8 cellular contexts compared by ENCODE assay signal in genomic region chr12:68613209-68613904, GRCh38. TPM values are rescaled to one million over a fixed set of nuclear protein-coding genes. Genes with fewer than 3 reads are reported as not detected.
DNase-seq lines count a peak whose midpoint lies in the region; ATAC-seq and TF ChIP-seq lines count a peak whose summit lies in the region.

No MANE protein-coding gene starts in this region.

- CTCF ChIA-PET in T-cell (lab: Charles Lee), result interaction anchor here (0.5 to 2.2 kb wide), 13 partner anchors 8 to 257 kb away, joined by 3 to 9 read pairs (median 5); no protein-coding TSS in a partner anchor

- H3K9me3 Mint-ChIP-seq in T-cell, result no peaks in the 10 kb centered on the region
- H3K9me3 Mint-ChIP-seq in osteocyte (ENCODE audit: unreplicated experiment), result no peaks in the 10 kb centered on the region

- H3K27ac Mint-ChIP-seq in T-cell, result peak overlapping the region; percentile 95 to 97
- peak overlapping the region; percentile 97 for H3K27ac Mint-ChIP-seq in osteocyte (ENCODE audit: unreplicated experiment)

- peaks cover 62 to 71% (median 68%) of the 10 kb centered on the region in 11 experiments for H4K20me1 ChIP-seq in BLaER1 treated with 17β-estradiol and CSF1 and Interleukin-3, amounts not matched to agents 10 nM and 100 nM

- POLR2A ChIA-PET in T-cell (lab: Charles Lee), result interaction anchor here (0.5 to 1.8 kb wide), 30 partner anchors 8 to 801 kb away, joined by 3 to 14 read pairs (median 4); no protein-coding TSS in a partner anchor

- peak in 33 of 34 experiments; percentile 13 to 68 (median 46) for DNase-seq in T-cell
- no peak for DNase-seq in choroid plexus epithelial cell (ENCODE audit: low read depth)
- DNase-seq in osteocyte (ENCODE audit: extremely low spot score, unreplicated experiment), result no peak
- no peak for DNase-seq in anterior cingulate cortex (lab: John Stamatoyannopoulos, UW)
- no peak for DNase-seq in germinal center (ENCODE audit: low spot score)
- no peak for DNase-seq in nucleus accumbens (lab: John Stamatoyannopoulos, UW)

- TF ChIP-seq CTCF in choroid plexus epithelial cell (conservative IDR thresholded peaks at IDR 0.05; ENCODE audit: low read depth, low read length), result no peak
- TF ChIP-seq CTCF in osteocyte (IDR thresholded peaks at IDR 0.05), result no peak

- H3K27me3 Mint-ChIP-seq in T-cell, result no peaks in the 10 kb centered on the region
- H3K27me3 Mint-ChIP-seq in osteocyte (ENCODE audit: unreplicated experiment), result no peaks in the 10 kb centered on the region

- peak overlapping the region; percentile 86 to 99 (median 94) for H3K4me2 ChIP-seq in BLaER1 treated with 17β-estradiol and CSF1 and Interleukin-3, amounts not matched to agents 10 nM and 100 nM

- H3K9ac ChIP-seq in BLaER1 treated with 17β-estradiol and CSF1 and Interleukin-3, amounts not matched to agents 10 nM and 100 nM, result peak overlapping the region; percentile 91 to 100 (median 97)

- H3K36me3 Mint-ChIP-seq in T-cell (peaks cover 25% of the 10 kb centered on the region), osteocyte (ENCODE audit: unreplicated experiment) (peaks cover 9% of the 10 kb centered on the region)

- H3K4me1 ChIP-seq in BLaER1 treated with 17β-estradiol and CSF1 and Interleukin-3, amounts not matched to agents 10 nM and 100 nM, result peaks cover 43 to 72% (median 63%) of the 10 kb centered on the region in 10 experiments

- no peaks in the 10 kb centered on the region for H3K27me3 ChIP-seq in BLaER1 treated with 17β-estradiol and CSF1 and Interleukin-3, amounts not matched to agents 10 nM and 100 nM

- H3K4me3 Mint-ChIP-seq in T-cell (peak overlapping the region; percentile 94 to 100 (median 96)), osteocyte (ENCODE audit: unreplicated experiment) (peak overlapping the region; percentile 93)

- H3K27ac ChIP-seq in BLaER1 treated with 17β-estradiol and CSF1 and Interleukin-3, amounts not matched to agents 10 nM and 100 nM, result peak overlapping the region; percentile 87 to 100 (median 95)

- peak overlapping the region; percentile 76 to 93 (median 82) for H3K4me3 ChIP-seq in BLaER1 treated with 17β-estradiol and CSF1 and Interleukin-3, amounts not matched to agents 10 nM and 100 nM
- H3K4me3 ChIP-seq in choroid plexus epithelial cell (ENCODE audit: low read depth, low read length), result peak overlapping the region; percentile 91

- H3K4me1 Mint-ChIP-seq in T-cell, result peaks cover 53 to 60% (median 58%) of the 10 kb centered on the region in 3 donors
- peaks cover 56% of the 10 kb centered on the region for H3K4me1 Mint-ChIP-seq in osteocyte (ENCODE audit: unreplicated experiment)

- ATAC-seq in T-cell (replicated peaks in 1 of 4) (peak in 1 of 4 experiments; percentile 29), HG02981 (IDR thresholded peaks at IDR 0.05; ENCODE audit: unreplicated experiment) (no peak)

- H3K9me3 ChIP-seq in BLaER1 treated with 17β-estradiol and CSF1 and Interleukin-3, amounts not matched to agents 10 nM and 100 nM (replicated peaks in 1 of 11), result peaks cover 0 to 4% (median 0%) of the 10 kb centered on the region in 11 experiments; a peak in 1 of 22 replicates

- peaks cover 20 to 55% (median 31%) of the 10 kb centered on the region in 11 experiments; a peak in 20 of 22 replicates for H3K36me3 ChIP-seq in BLaER1 treated with 17β-estradiol and CSF1 and Interleukin-3, amounts not matched to agents 10 nM and 100 nM

RNA-seq across cellular contexts. Expression of gene RAP1B, which starts 2.7 kb away (rescaled TPM):
- total RNA-seq in T-cell, result 100 to 1,000 TPM; 163 to 290 (median 170) TPM
- 179 and 182 TPM in 2 replicates for total RNA-seq in osteocyte

Comparison
In these comparisons a context has a peak if more than half of its experiments do, and no peak if none do; other contexts are left out.
1. DNase-seq: peak in T-cell (33 of 34); none in choroid plexus epithelial cell (single experiment), osteocyte (single experiment), anterior cingulate cortex (0 of 58), germinal center (single experiment) and nucleus accumbens (0 of 56).